ENCODE assay signal across 8 cellular contexts in genomic region chr7:122143376-122143750, GRCh38. TPM values are rescaled to one million over a fixed set of nuclear protein-coding genes. Genes with fewer than 3 reads are reported as not detected.
DNase-seq lines count a peak whose midpoint lies in the region; ATAC-seq and TF ChIP-seq lines count a peak whose summit lies in the region.

No MANE protein-coding gene starts in this region.

- no peaks in the 10 kb centered on the region for H3K36me3 ChIP-seq in spleen

- no peaks in the 10 kb centered on the region for H3K36me3 Mint-ChIP-seq in T-helper 1 cell treated with Interleukin-12 subunit alpha and Interleukin-12 subunit beta and Interleukin-4 antibody, amounts not matched to agents 30 μg/mL and 1 μg/mL, for 36 hours (ENCODE audit: low read depth)
- peaks cover 5% of the 10 kb centered on the region for H3K36me3 Mint-ChIP-seq in MCF 10A (ENCODE audit: insufficient read depth, unreplicated experiment)

- peak overlapping the region; percentile 60 to 90 (median 82) for H3K4me3 ChIP-seq in spleen

- DNase-seq in T-helper 1 cell (no peak), NAMALWA (ENCODE audit: low spot score) (peak; percentile 17), MCF 10A (ENCODE audit: unreplicated experiment) (peak; percentile 27), iris pigment epithelial cell (ENCODE audit: low read depth) (peak; percentile 28), spleen (peak; percentile 79), T1000 (lab: John Stamatoyannopoulos, UW) (no peak)

- peaks cover 0 to 23% (median 11%) of the 10 kb centered on the region in 6 donors for H3K4me1 ChIP-seq in spleen

- H3K4me3 Mint-ChIP-seq in T-helper 1 cell treated with Interleukin-12 subunit alpha and Interleukin-12 subunit beta and Interleukin-4 antibody, amounts not matched to agents 30 μg/mL and 1 μg/mL, for 36 hours: peak overlapping the region; percentile 95
- peak overlapping the region; percentile 92 for H3K4me3 Mint-ChIP-seq in MCF 10A (ENCODE audit: unreplicated experiment)

- peaks cover 36% of the 10 kb centered on the region for H3K27me3 Mint-ChIP-seq in T-helper 1 cell treated with Interleukin-12 subunit alpha and Interleukin-12 subunit beta and Interleukin-4 antibody, amounts not matched to agents 30 μg/mL and 1 μg/mL, for 36 hours (ENCODE audit: low read depth)
- no peaks in the 10 kb centered on the region for H3K27me3 Mint-ChIP-seq in MCF 10A (ENCODE audit: insufficient read depth, unreplicated experiment)

- TSS peak; percentile 26 for BruUV-seq in MCF 10A (replicated peaks; lab: Mats Ljungman, UMichigan)

- intact Hi-C loops in MCF 10A (cut with micrococcal nuclease) (no loop called here), spleen (cut with DNase I; ENCODE audit: low total_unique reads) (no loop called here)

- H3K9me3 ChIP-seq in spleen: no peaks in the 10 kb centered on the region

- TF ChIP-seq CTCF in MCF 10A (IDR thresholded peaks at IDR 0.05; ENCODE audit: unreplicated experiment): no peak
- no peak for TF ChIP-seq CTCF in spleen (IDR thresholded peaks at IDR 0.05 in 8 of 11, conservative IDR thresholded peaks at IDR 0.05 in 3 of 11)

- no peak for ATAC-seq in GM19463 (IDR thresholded peaks at IDR 0.05; ENCODE audit: unreplicated experiment)

- H3K27me3 ChIP-seq in spleen (replicated peaks in 1 of 7): peaks cover 0 to 21% (median 0%) of the 10 kb centered on the region in 7 donors

- peak overlapping the region; percentile 83 to 93 (median 88) for H3K27ac ChIP-seq in spleen

- no peak for TF ChIP-seq POLR2A in spleen (IDR thresholded peaks at IDR 0.05)

- POLR2A ChIA-PET in MCF 10A (lab: Yijun Ruan, JAX): interaction anchor here (0.5 to 2.5 kb wide), 8 partner anchors 9 to 538 kb away, joined by 3 to 12 read pairs (median 6); no protein-coding TSS in a partner anchor

- no peak overlapping the region for H3K27ac Mint-ChIP-seq in T-helper 1 cell treated with Interleukin-12 subunit alpha and Interleukin-12 subunit beta and Interleukin-4 antibody, amounts not matched to agents 30 μg/mL and 1 μg/mL, for 36 hours
- peak overlapping the region; percentile 90 for H3K27ac Mint-ChIP-seq in MCF 10A (ENCODE audit: low read depth, unreplicated experiment)

- no peaks in the 10 kb centered on the region for H3K9me3 Mint-ChIP-seq in T-helper 1 cell treated with Interleukin-12 subunit alpha and Interleukin-12 subunit beta and Interleukin-4 antibody, amounts not matched to agents 30 μg/mL and 1 μg/mL, for 36 hours
- no peaks in the 10 kb centered on the region for H3K9me3 Mint-ChIP-seq in MCF 10A (ENCODE audit: unreplicated experiment)

- H3K4me1 Mint-ChIP-seq in T-helper 1 cell treated with Interleukin-12 subunit alpha and Interleukin-12 subunit beta and Interleukin-4 antibody, amounts not matched to agents 30 μg/mL and 1 μg/mL, for 36 hours (ENCODE audit: low read depth): peaks cover 10% of the 10 kb centered on the region
- peaks cover 28% of the 10 kb centered on the region for H3K4me1 Mint-ChIP-seq in MCF 10A (ENCODE audit: insufficient read depth, unreplicated experiment)

- WGBS in spleen, 5 donors: 0 to 5% (median 2%) methylated on average over 18 of the region's 18 CpGs

- CTCF ChIA-PET in MCF 10A (lab: Yijun Ruan, JAX): interaction anchor here (0.6 to 1.0 kb wide), 3 partner anchors 58 to 1531 kb away, joined by 3 read pairs; no protein-coding TSS in a partner anchor

RNA-seq across cellular contexts. Expression of gene AASS, which starts 0.7 kb away (rescaled TPM):
- 15.6 and 18.4 TPM in 2 replicates for total RNA-seq in MCF 10A (2022)
- total RNA-seq in spleen: 10 to 100 TPM; 11.2 to 25.3 (median 19.4) TPM
- polyA plus RNA-seq in spleen: 1 to 10 TPM; 1.7 to 2.9 (median 2.5) TPM

Comparison
In these comparisons a context has a peak if more than half of its experiments do, and no peak if none do; other contexts are left out.
1. DNase-seq: peak in NAMALWA (single experiment), MCF 10A (single experiment), iris pigment epithelial cell (single experiment) and spleen (single experiment); none in T-helper 1 cell (0 of 5) and T1000 (single experiment).